Comparison of ENCODE assay signal across 30 cellular contexts in the genomic region with DNA sequence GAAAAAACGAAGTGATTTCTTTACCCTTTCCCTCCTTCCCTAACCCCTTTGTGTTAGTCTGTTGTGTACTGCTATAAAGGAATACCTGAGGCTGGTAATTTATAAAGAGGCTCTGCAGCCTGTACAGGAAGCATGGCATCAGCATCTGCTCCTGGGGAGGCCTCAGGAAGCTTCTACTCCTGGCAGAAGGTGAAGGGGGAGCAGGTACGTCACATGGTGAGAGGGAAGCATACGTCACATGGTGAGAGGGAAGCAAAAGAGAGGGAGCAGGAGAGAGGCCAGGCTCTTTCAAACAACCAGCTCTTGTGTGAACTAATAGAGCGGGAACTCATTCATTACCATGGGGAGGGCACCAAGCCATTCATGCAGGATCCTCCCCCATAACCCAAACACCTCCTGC.
"Had no signal": no experiment of that assay in that cellular context is flagged by ENCODE, and none has a peak within 500 bp of the region (broad histone marks: within the 10 kb centered on the region; RNA-seq: fewer than 3 reads in every experiment).

No MANE protein-coding gene starts in this region.

- H3K27ac Mint-ChIP-seq: activated B cell treated with CpG ODN at 0.5 μM for 24 hours; activated naive CD4-positive, alpha-beta T cell treated with anti-CD3 and anti-CD28 coated beads for 36 hours; activated naive CD8-positive, alpha-beta T cell treated with anti-CD3 and anti-CD28 coated beads for 36 hours; memory B cell; natural killer cell; progenitor cell of endocrine pancreas; stimulated activated naive B cell treated with anti-CD40 and anti-IgM and Interleukin-4, amounts not matched to agents 10 μg/mL and 1 μg/mL and 100 μg/mL, for 72 hours; T-cell; T-helper 2 cell treated with Interferon-gamma antibody and Interleukin-4, amounts not matched to agents 5 μg/mL and 100 μg/mL, for 36 hours had no signal

- H3K27me3 Mint-ChIP-seq: activated B cell treated with CpG ODN at 0.5 μM for 24 hours; activated naive CD8-positive, alpha-beta T cell treated with anti-CD3 and anti-CD28 coated beads for 36 hours; memory B cell; stimulated activated naive B cell treated with anti-CD40 and anti-IgM and Interleukin-4, amounts not matched to agents 10 μg/mL and 1 μg/mL and 100 μg/mL, for 72 hours; T-cell had no signal

- ATAC-seq: body of pancreas; gastrocnemius medialis; natural killer cell; stimulated activated naive B cell treated with anti-CD40 and anti-IgM and Interleukin-4, amounts not matched to agents 10 μg/mL and 1 μg/mL and 100 μg/mL, for 72 hours; T-cell; upper lobe of right lung had no signal

- H3K4me1 Mint-ChIP-seq: activated naive CD8-positive, alpha-beta T cell treated with anti-CD3 and anti-CD28 coated beads for 36 hours; natural killer cell had no signal

- H3K4me3 ChIP-seq: adrenal gland, body of pancreas, colonic mucosa, gastrocnemius medialis, ovary, smooth muscle cell, stomach, tibial artery, upper lobe of right lung had no signal

- H3K4me1 ChIP-seq: adrenal gland, body of pancreas, colonic mucosa, gastrocnemius medialis, upper lobe of right lung had no signal

- H3K36me3 ChIP-seq: adrenal gland, colonic mucosa, gastrocnemius medialis, neutrophil, ovary, stomach, tibial artery, upper lobe of right lung had no signal

- H3K27ac ChIP-seq: body of pancreas, colonic mucosa, gastrocnemius medialis, neutrophil, ovary, stomach, tibial artery, upper lobe of right lung had no signal

- H3K9me3 ChIP-seq: adrenal gland, body of pancreas, colonic mucosa, gastrocnemius medialis, neutrophil, ovary, stomach, tibial artery, upper lobe of right lung had no signal

- H3K36me3 Mint-ChIP-seq: activated naive CD8-positive, alpha-beta T cell treated with anti-CD3 and anti-CD28 coated beads for 36 hours; memory B cell; natural killer cell; stimulated activated naive B cell treated with anti-CD40 and anti-IgM and Interleukin-4, amounts not matched to agents 10 μg/mL and 1 μg/mL and 100 μg/mL, for 72 hours; T-cell had no signal

- H3K4me3 Mint-ChIP-seq: activated B cell treated with CpG ODN at 0.5 μM for 24 hours; activated naive CD4-positive, alpha-beta T cell treated with anti-CD3 and anti-CD28 coated beads for 36 hours; activated naive CD8-positive, alpha-beta T cell treated with anti-CD3 and anti-CD28 coated beads for 36 hours; memory B cell; natural killer cell; stimulated activated naive B cell treated with anti-CD40 and anti-IgM and Interleukin-4, amounts not matched to agents 10 μg/mL and 1 μg/mL and 100 μg/mL, for 72 hours; T-cell; T-helper 2 cell treated with Interferon-gamma antibody and Interleukin-4, amounts not matched to agents 5 μg/mL and 100 μg/mL, for 36 hours had no signal

- H3K27me3 ChIP-seq: adrenal gland, body of pancreas, colonic mucosa, gastrocnemius medialis, ovary, stomach, tibial artery, upper lobe of right lung had no signal

- H3K9me3 Mint-ChIP-seq: activated B cell treated with CpG ODN at 0.5 μM for 24 hours; activated naive CD4-positive, alpha-beta T cell treated with anti-CD3 and anti-CD28 coated beads for 36 hours; activated naive CD8-positive, alpha-beta T cell treated with anti-CD3 and anti-CD28 coated beads for 36 hours; memory B cell; natural killer cell; stimulated activated naive B cell treated with anti-CD40 and anti-IgM and Interleukin-4, amounts not matched to agents 10 μg/mL and 1 μg/mL and 100 μg/mL, for 72 hours; T-cell; T-helper 2 cell treated with Interferon-gamma antibody and Interleukin-4, amounts not matched to agents 5 μg/mL and 100 μg/mL, for 36 hours had no signal

- DNase-seq: activated B cell treated with CpG ODN at 0.5 μM for 24 hours; activated CD4-positive, alpha-beta T cell treated with anti-CD3 and anti-CD28 coated beads, Interleukin-2, amount 50 U/mL, for 4 hours; activated effector memory CD4-positive, alpha-beta T cell treated with anti-CD3 and anti-CD28 coated beads, Interleukin-2, amount 50 U/mL, for 16 hours; activated naive CD4-positive, alpha-beta T cell treated with anti-CD3 and anti-CD28 coated beads for 36 hours; activated naive CD8-positive, alpha-beta T cell treated with anti-CD3 and anti-CD28 coated beads for 36 hours; activated T-cell treated with anti-CD3 and anti-CD28 coated beads for 4 hours; adrenal gland; aorta; body of pancreas; colonic mucosa; effector memory CD4-positive, alpha-beta T cell; gastrocnemius medialis; glutamatergic neuron; islet precursor cell; midbrain; natural killer cell; ovary; stimulated activated CD4-positive, alpha-beta T cell treated with anti-CD3 and anti-CD28 coated beads, Interleukin-1b, Interleukin-23, amount 100 ng/mL, for 48 hours; stimulated activated CD4-positive, alpha-beta T cell treated with anti-CD3 and anti-CD28 coated beads, Interleukin-4, amount 100 ng/mL, for 4 hours; stimulated activated CD8-positive, alpha-beta memory T cell treated with anti-CD3 and anti-CD28 coated beads, Interleukin-4, amount 100 ng/mL, for 48 hours; stimulated activated naive B cell treated with anti-CD40 and anti-IgM and Interleukin-4, amounts not matched to agents 10 μg/mL and 1 μg/mL and 100 μg/mL, for 72 hours; stomach; T-cell; tibial artery had no signal
